8 cellular contexts compared by ENCODE assay signal in the genomic region with DNA sequence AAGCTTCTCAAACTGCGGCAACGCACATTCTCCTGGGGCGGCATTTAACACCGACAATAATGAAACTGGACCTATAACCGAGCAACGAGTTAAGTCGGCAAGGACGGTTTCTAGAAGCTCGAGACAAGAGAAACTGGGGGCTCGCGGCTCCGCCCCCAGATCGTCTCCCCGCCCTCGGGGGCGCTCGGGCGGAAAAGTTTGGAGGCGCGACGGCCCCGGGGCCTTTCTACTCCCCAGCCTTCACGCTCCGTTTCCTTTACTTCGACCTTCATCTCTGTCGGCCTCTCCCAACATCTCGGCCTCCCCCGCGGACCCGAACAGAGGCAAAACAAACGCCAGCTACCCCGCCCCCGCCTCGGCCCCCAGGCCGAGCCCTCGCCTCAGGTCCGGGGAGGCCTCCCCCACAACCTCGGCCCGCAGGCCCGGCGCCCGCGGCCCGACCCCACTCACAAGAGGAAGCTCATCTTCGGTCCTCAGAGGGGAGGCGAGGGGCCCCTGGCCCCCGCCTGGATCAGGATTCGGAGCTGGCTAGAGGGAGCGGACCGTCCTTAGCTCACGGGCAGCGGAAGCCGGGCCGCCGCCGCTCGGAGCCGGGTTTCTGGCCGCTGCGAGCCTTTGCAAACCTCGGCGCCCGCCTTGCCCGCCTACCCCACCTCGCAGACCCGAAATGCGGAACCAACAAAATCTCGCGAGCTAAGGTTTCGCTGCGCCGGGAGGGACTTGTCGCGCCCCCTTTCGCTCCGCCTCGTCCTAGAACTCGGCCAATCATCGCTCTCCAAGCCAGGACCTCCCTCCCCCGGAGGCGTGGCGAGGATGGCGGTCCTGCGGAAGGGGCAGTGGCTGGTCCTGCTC. TPM values are rescaled to one million over a fixed set of nuclear protein-coding genes. Genes with fewer than 3 reads are reported as not detected.
DNase-seq lines count a peak whose midpoint lies in the region; ATAC-seq and TF ChIP-seq lines count a peak whose summit lies in the region.

A gene (minus strand): TSS at position 669 of the 852 bp plus-strand sequence. CDS start 205 bp downstream, at position 464.

- peak within 1 kb of the TSS; percentile 58 for H3K27ac ChIP-seq in caudate nucleus (ENCODE audit: low read depth, low read length)

- no peak for TF ChIP-seq CTCF in activated B cell treated with CpG ODN at 0.5 μM for 24 hours (IDR thresholded peaks at IDR 0.05)

- H3K27ac Mint-ChIP-seq in activated B cell treated with CpG ODN at 0.5 μM for 24 hours: peak within 1 kb of the TSS; percentile 98

- H3K4me3 Mint-ChIP-seq in activated B cell treated with CpG ODN at 0.5 μM for 24 hours: peak within 1 kb of the TSS; percentile 93

- peak; percentile 95 for TF ChIP-seq POLR2A in GM18951 (IDR thresholded peaks at IDR 0.05; ENCODE audit: extremely low read depth, insufficient read depth, insufficient read length)

- POLR2A ChIA-PET in activated B cell treated with CpG ODN at 0.5 μM for 24 hours (lab: Charles Lee): interaction anchor here (0.6 to 14.2 kb wide), 39 partner anchors 10 to 944 kb away, joined by 3 to 723 read pairs (median 6); a partner anchor contains a TSS

- DNase-seq in AG08395 (ENCODE audit: low spot score) (peak; percentile 98), NCI-H345 (lab: John Stamatoyannopoulos, UW) (peak; percentile 99), activated B cell treated with CpG ODN at 0.5 μM for 24 hours (peak; percentile 93), caudate nucleus (lab: John Stamatoyannopoulos, UW) (peak; percentile 61 to 99 (median 95)), iPS-NIHi7 (ENCODE audit: extremely low spot score) (peak; percentile 99), smooth muscle cell of the brain vasculature (ENCODE audit: low read depth, low spot score) (peak; percentile 93)

- no peaks in the 10 kb centered on the region for H3K27me3 Mint-ChIP-seq in activated B cell treated with CpG ODN at 0.5 μM for 24 hours

- ATAC-seq in HG03196 (IDR thresholded peaks at IDR 0.05; ENCODE audit: unreplicated experiment) (peak; percentile 87), activated B cell treated with CpG ODN at 0.5 μM for 24 hours (ENCODE audit: low read depth) (peak; percentile 83)

- H3K4me1 Mint-ChIP-seq in activated B cell treated with CpG ODN at 0.5 μM for 24 hours: peaks cover 61% of the 10 kb centered on the region

- intact Hi-C loops in activated B cell treated with CpG ODN at 0.5 μM for 24 hours (cut with micrococcal nuclease): loop anchor here (1.0 to 10.0 kb wide), 6 partner anchors 21 to 352 kb away; a partner anchor contains a TSS

- peaks cover 34% of the 10 kb centered on the region for H3K36me3 Mint-ChIP-seq in activated B cell treated with CpG ODN at 0.5 μM for 24 hours (ENCODE audit: low read depth)

- in situ Hi-C loops in GM18951 (cut with MboI; ENCODE audit: low sequenced_read_pairs, unreplicated experiment): no loop called here

- CTCF ChIA-PET in activated B cell treated with CpG ODN at 0.5 μM for 24 hours (lab: Charles Lee): interaction anchor here (0.6 to 3.1 kb wide), 13 partner anchors 11 to 354 kb away, joined by 3 to 45 read pairs (median 4); a partner anchor contains a TSS

- no peaks in the 10 kb centered on the region for H3K9me3 Mint-ChIP-seq in activated B cell treated with CpG ODN at 0.5 μM for 24 hours

RNA-seq across cellular contexts. Expression of the gene that starts here (rescaled TPM):
- 314 and 318 TPM in 2 replicates for total RNA-seq in activated B cell treated with CpG ODN at 0.5 μM for 24 hours

Comparison
In these comparisons a context has a peak if more than half of its experiments do, and no peak if none do; other contexts are left out.
1. Peak in every context shown above with its lines: DNase-seq, ATAC-seq and H3K27ac ChIP-seq.